ENCODE assay signal across 1 cellular context in genomic region chr19:34134190-34135032, GRCh38.
TF ChIP-seq lines count a peak whose summit lies in the region.

No MANE protein-coding gene starts in this region.

TF ChIP-seq in K562, 482 proteins besides CTCF, POLR2A, EP300 and RAD21 (continued from another document):
- TF ChIP-seq FUS (optimal IDR thresholded peaks at IDR 0.05; ENCODE audit: low read depth, low read length), result no peak
- TF ChIP-seq, protein P1, sequence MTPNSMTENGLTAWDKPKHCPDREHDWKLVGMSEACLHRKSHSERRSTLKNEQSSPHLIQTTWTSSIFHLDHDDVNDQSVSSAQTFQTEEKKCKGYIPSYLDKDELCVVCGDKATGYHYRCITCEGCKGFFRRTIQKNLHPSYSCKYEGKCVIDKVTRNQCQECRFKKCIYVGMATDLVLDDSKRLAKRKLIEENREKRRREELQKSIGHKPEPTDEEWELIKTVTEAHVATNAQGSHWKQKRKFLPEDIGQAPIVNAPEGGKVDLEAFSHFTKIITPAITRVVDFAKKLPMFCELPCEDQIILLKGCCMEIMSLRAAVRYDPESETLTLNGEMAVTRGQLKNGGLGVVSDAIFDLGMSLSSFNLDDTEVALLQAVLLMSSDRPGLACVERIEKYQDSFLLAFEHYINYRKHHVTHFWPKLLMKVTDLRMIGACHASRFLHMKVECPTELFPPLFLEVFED (CRISPR knock-in tag; conservative IDR thresholded peaks at IDR 0.05), result no peak
- TF ChIP-seq ZNF140 (CRISPR knock-in tag; IDR thresholded peaks at IDR 0.05), result no peak
- TF ChIP-seq EP400 (IDR thresholded peaks at IDR 0.05), result peak; percentile 41; the same call in 1 of the 2 replicates
- peak; percentile 78 for TF ChIP-seq MYC (IDR thresholded peaks at IDR 0.05; ENCODE audit: low read depth, low read length)
- TF ChIP-seq MYC (CRISPR knock-in tag; IDR thresholded peaks at IDR 0.05; ENCODE audit: borderline replicate concordance, low read depth), result 0 out of 2 replicates have a peak, but pooled peaks have one; percentile 22
- TF ChIP-seq BCOR (IDR thresholded peaks at IDR 0.05), result no peak; the same call in 1 of the 2 replicates
- TF ChIP-seq, protein P2, sequence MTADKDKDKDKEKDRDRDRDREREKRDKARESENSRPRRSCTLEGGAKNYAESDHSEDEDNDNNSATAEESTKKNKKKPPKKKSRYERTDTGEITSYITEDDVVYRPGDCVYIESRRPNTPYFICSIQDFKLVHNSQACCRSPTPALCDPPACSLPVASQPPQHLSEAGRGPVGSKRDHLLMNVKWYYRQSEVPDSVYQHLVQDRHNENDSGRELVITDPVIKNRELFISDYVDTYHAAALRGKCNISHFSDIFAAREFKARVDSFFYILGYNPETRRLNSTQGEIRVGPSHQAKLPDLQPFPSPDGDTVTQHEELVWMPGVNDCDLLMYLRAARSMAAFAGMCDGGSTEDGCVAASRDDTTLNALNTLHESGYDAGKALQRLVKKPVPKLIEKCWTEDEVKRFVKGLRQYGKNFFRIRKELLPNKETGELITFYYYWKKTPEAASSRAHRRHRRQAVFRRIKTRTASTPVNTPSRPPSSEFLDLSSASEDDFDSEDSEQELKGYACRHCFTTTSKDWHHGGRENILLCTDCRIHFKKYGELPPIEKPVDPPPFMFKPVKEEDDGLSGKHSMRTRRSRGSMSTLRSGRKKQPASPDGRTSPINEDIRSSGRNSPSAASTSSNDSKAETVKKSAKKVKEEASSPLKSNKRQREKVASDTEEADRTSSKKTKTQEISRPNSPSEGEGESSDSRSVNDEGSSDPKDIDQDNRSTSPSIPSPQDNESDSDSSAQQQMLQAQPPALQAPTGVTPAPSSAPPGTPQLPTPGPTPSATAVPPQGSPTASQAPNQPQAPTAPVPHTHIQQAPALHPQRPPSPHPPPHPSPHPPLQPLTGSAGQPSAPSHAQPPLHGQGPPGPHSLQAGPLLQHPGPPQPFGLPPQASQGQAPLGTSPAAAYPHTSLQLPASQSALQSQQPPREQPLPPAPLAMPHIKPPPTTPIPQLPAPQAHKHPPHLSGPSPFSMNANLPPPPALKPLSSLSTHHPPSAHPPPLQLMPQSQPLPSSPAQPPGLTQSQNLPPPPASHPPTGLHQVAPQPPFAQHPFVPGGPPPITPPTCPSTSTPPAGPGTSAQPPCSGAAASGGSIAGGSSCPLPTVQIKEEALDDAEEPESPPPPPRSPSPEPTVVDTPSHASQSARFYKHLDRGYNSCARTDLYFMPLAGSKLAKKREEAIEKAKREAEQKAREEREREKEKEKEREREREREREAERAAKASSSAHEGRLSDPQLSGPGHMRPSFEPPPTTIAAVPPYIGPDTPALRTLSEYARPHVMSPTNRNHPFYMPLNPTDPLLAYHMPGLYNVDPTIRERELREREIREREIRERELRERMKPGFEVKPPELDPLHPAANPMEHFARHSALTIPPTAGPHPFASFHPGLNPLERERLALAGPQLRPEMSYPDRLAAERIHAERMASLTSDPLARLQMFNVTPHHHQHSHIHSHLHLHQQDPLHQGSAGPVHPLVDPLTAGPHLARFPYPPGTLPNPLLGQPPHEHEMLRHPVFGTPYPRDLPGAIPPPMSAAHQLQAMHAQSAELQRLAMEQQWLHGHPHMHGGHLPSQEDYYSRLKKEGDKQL (CRISPR knock-in tag; IDR thresholded peaks at IDR 0.05; ENCODE audit: borderline replicate concordance), result no peak
- TF ChIP-seq ZNF384 (IDR thresholded peaks at IDR 0.05; ENCODE audit: low read depth, low read length), result no peak
- no peak for TF ChIP-seq SMAD4 (CRISPR knock-in tag; conservative IDR thresholded peaks at IDR 0.05)
- TF ChIP-seq CBFA2T2 (conservative IDR thresholded peaks at IDR 0.05), result no peak
- no peak for TF ChIP-seq ELF4 (CRISPR knock-in tag; IDR thresholded peaks at IDR 0.05)
- no peak; the same call in 1 of the 2 replicates for TF ChIP-seq JUND (IDR thresholded peaks at IDR 0.05; ENCODE audit: borderline replicate concordance, low read depth, low read length)
- peak; percentile 30; the same call in 1 of the 3 replicates for TF ChIP-seq JUND (tag; IDR thresholded peaks at IDR 0.05; ENCODE audit: borderline replicate concordance, low read depth, low read length)
- 0 out of 2 replicates have a peak, but pooled peaks have one; percentile 26 for TF ChIP-seq ETV5 (CRISPR knock-in tag; IDR thresholded peaks at IDR 0.05; ENCODE audit: low read depth)
- TF ChIP-seq TFAM (CRISPR knock-in tag; conservative IDR thresholded peaks at IDR 0.05), result no peak
- TF ChIP-seq KDM2B (CRISPR knock-in tag; IDR thresholded peaks at IDR 0.05), result no peak
- no peak for TF ChIP-seq RBM39 (optimal IDR thresholded peaks at IDR 0.05; ENCODE audit: low read depth, low read length)
- TF ChIP-seq GMEB1 (CRISPR knock-in tag; IDR thresholded peaks at IDR 0.05), result no peak
- no peak for TF ChIP-seq KLF6 (CRISPR knock-in tag; IDR thresholded peaks at IDR 0.05; ENCODE audit: borderline replicate concordance)
- no peak for TF ChIP-seq HDAC6 (IDR thresholded peaks at IDR 0.05; ENCODE audit: low read depth, low read length)
- no peak for TF ChIP-seq ZNF449 (CRISPR knock-in tag; IDR thresholded peaks at IDR 0.05)
- no peak for TF ChIP-seq ZNF589 (CRISPR knock-in tag; IDR thresholded peaks at IDR 0.05; ENCODE audit: low read depth)
- TF ChIP-seq NCOA2 (IDR thresholded peaks at IDR 0.05; ENCODE audit: partially characterized antibody in 2 of 2), result no peak
- no peak for TF ChIP-seq ZNF23 (CRISPR knock-in tag; IDR thresholded peaks at IDR 0.05)
- TF ChIP-seq NBN (IDR thresholded peaks at IDR 0.05; ENCODE audit: low read depth), result no peak
- TF ChIP-seq RBBP5 (IDR thresholded peaks at IDR 0.05; ENCODE audit: borderline replicate concordance, insufficient read depth, low read length, poor library complexity, severe bottlenecking), result peak; percentile 71
- TF ChIP-seq MYNN (IDR thresholded peaks at IDR 0.05), result no peak
- TF ChIP-seq MYNN (CRISPR knock-in tag; IDR thresholded peaks at IDR 0.05), result no peak
- no peak for TF ChIP-seq ZNF24 (IDR thresholded peaks at IDR 0.05)
- TF ChIP-seq ZNF347 (CRISPR knock-in tag; IDR thresholded peaks at IDR 0.05; ENCODE audit: low read depth), result no peak
- no peak for TF ChIP-seq TRIM28 (IDR thresholded peaks at IDR 0.05)
- no peak for TF ChIP-seq MEF2D (tag; conservative IDR thresholded peaks at IDR 0.05; ENCODE audit: low read depth)
- TF ChIP-seq, protein P3, sequence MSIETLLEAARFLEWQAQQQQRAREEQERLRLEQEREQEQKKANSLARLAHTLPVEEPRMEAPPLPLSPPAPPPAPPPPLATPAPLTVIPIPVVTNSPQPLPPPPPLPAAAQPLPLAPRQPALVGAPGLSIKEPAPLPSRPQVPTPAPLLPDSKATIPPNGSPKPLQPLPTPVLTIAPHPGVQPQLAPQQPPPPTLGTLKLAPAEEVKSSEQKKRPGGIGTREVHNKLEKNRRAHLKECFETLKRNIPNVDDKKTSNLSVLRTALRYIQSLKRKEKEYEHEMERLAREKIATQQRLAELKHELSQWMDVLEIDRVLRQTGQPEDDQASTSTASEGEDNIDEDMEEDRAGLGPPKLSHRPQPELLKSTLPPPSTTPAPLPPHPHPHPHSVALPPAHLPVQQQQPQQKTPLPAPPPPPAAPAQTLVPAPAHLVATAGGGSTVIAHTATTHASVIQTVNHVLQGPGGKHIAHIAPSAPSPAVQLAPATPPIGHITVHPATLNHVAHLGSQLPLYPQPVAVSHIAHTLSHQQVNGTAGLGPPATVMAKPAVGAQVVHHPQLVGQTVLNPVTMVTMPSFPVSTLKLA (conservative IDR thresholded peaks at IDR 0.05), result peak; percentile 30 to 70; a peak in 3 of 4 replicates
- no peak for TF ChIP-seq ZSCAN32 (CRISPR knock-in tag; IDR thresholded peaks at IDR 0.05)
- no peak for TF ChIP-seq SAFB (IDR thresholded peaks at IDR 0.05; ENCODE audit: borderline replicate concordance, low read depth, low read length)
- TF ChIP-seq THRAP3 (IDR thresholded peaks at IDR 0.05; ENCODE audit: borderline replicate concordance), result no peak
- peak; percentile 72 for TF ChIP-seq ZNF143 (CRISPR knock-in tag; IDR thresholded peaks at IDR 0.05)
- no peak for TF ChIP-seq CREB1 (IDR thresholded peaks at IDR 0.05)
- no peak for TF ChIP-seq CREB1 (CRISPR knock-in tag; IDR thresholded peaks at IDR 0.05)
- no peak for TF ChIP-seq ZNF146 (CRISPR knock-in tag; IDR thresholded peaks at IDR 0.05; ENCODE audit: unreplicated experiment)
- TF ChIP-seq TCF3 (CRISPR knock-in tag; IDR thresholded peaks at IDR 0.05), result no peak
